8 cellular contexts compared by ENCODE assay signal in the genomic region with DNA sequence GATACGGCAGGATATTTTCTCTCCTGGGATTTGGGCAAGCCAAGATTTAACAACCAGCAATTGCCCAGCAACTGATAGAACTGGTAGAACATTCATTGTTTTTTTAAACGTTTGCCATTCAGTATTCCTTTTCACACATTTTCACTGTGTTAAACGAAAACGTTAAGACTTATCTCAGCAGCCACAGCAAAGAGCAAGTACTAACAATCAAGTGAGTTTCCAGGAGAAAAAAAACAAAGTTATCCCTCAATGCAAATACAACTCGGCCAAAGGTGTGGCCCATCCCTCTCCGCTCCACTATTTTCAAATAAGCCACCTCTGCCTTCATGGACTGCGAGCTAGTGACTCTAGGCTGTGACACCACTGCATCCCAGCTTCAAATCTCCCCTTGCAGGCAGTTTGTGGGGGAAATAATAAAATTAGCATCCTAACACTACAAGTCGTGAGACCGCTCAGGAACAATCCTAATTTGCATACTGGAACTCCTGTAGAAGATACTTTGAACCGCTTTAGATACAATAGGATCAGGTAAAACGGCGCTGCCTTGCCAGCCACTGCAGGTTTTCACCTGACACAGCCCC. TPM values are rescaled to one million over a fixed set of nuclear protein-coding genes. Genes with fewer than 3 reads are reported as not detected.
DNase-seq lines count a peak whose midpoint lies in the region; ATAC-seq and TF ChIP-seq lines count a peak whose summit lies in the region.

No MANE protein-coding gene starts in this region.

- peak overlapping the region; percentile 92 to 98 (median 96) for H3K4me3 Mint-ChIP-seq in naive B cell

- ATAC-seq in GM19455 (IDR thresholded peaks at IDR 0.05; ENCODE audit: unreplicated experiment) (peak; percentile 18), naive B cell (ENCODE audit: low read depth in 2 of 2) (no peak), HG03108 (IDR thresholded peaks at IDR 0.05; ENCODE audit: unreplicated experiment) (no peak)

- H3K36me3 Mint-ChIP-seq in naive B cell, result no peaks in the 10 kb centered on the region

- no peaks in the 10 kb centered on the region for H3K9me3 Mint-ChIP-seq in naive B cell

- peak overlapping the region; percentile 47 to 59 for H3K27ac ChIP-seq in coronary artery

- H3K4me1 Mint-ChIP-seq in naive B cell, result peaks cover 25 to 44% (median 43%) of the 10 kb centered on the region in 3 donors

- H3K27me3 Mint-ChIP-seq in naive B cell, result peaks cover 9 to 11% (median 11%) of the 10 kb centered on the region in 3 donors

- TF ChIP-seq POLR2A in NB4 (IDR thresholded peaks at IDR 0.05; ENCODE audit: extremely low read depth, insufficient read length), result no peak

- TF ChIP-seq CTCF in AG10803 (conservative IDR thresholded peaks at IDR 0.05; ENCODE audit: low read length), result no peak
- TF ChIP-seq CTCF in NB4 (IDR thresholded peaks at IDR 0.05; ENCODE audit: low read depth, low read length), result no peak
- TF ChIP-seq CTCF in coronary artery (IDR thresholded peaks at IDR 0.05), result no peak

- DNase-seq in AG10803 (ENCODE audit: low read depth) (no peak), NB4 (ENCODE audit: low read depth) (no peak), coronary artery (ENCODE audit: low spot score) (no peak), naive B cell (no peak), iPS-NIHi11 (ENCODE audit: low spot score) (no peak)
- no peak for DNase-seq in activated CD4-positive, alpha-beta T cell treated with anti-CD3 and anti-CD28 coated beads for 4 hours

- H3K4me3 ChIP-seq in AG10803 (ENCODE audit: low read length) (peak overlapping the region; percentile 83), NB4 (ENCODE audit: low read depth, low read length) (peak overlapping the region; percentile 80), coronary artery (peak overlapping the region; percentile 80)

- peak overlapping the region; percentile 63 to 99 (median 94) for H3K27ac Mint-ChIP-seq in naive B cell

RNA-seq across cellular contexts. Expression of a gene that starts 0.4 kb away (rescaled TPM):
- polyA plus RNA-seq in naive B cell (ENCODE audit: low read depth in 6 of 6), result 10 to 100 TPM in 1 of 6 donors, 1 to 10 TPM in 5; 3.3 to 10.3 (median 6.1) TPM
